In genomic region chr12:6632026-6632978, GRCh38 we compare ENCODE assay signal across 8 cellular contexts. TPM values are rescaled to one million over a fixed set of nuclear protein-coding genes. Genes with fewer than 3 reads are reported as not detected.
A peak's percentile ranks its signal among the peaks of the same experiment; 100 is the strongest.
DNase-seq lines count a peak whose midpoint lies in the region; ATAC-seq and TF ChIP-seq lines count a peak whose summit lies in the region.

No MANE protein-coding gene starts in this region.

- H3K4me3 ChIP-seq in GM06990 (replicated peaks; ENCODE audit: low read depth, low read length) (peak overlapping the region; percentile 66), MM.1S (ENCODE audit: low read length) (no peak overlapping the region)

- no peak for TF ChIP-seq CTCF in GM06990 (IDR thresholded peaks at IDR 0.05; ENCODE audit: insufficient read depth, low read length, poor library complexity, severe bottlenecking)
- TF ChIP-seq CTCF in glutamatergic neuron (IDR thresholded peaks at IDR 0.05; ENCODE audit: partially characterized antibody, unreplicated experiment) = no peak
- no peak for TF ChIP-seq CTCF in MM.1S (IDR thresholded peaks at IDR 0.05; ENCODE audit: low read length)

- H3K4me1 Mint-ChIP-seq in glutamatergic neuron (ENCODE audit: low read depth, unreplicated experiment) = peaks cover 17% of the 10 kb centered on the region
- peaks cover 71% of the 10 kb centered on the region for H3K4me1 Mint-ChIP-seq in stimulated activated memory B cell treated with anti-CD40 and anti-IgM and Interleukin-4, amounts not matched to agents 10 μg/mL and 1 μg/mL and 100 μg/mL, for 72 hours

- H3K9ac ChIP-seq in MM.1S (ENCODE audit: low read length) = no peak overlapping the region

- no peaks in the 10 kb centered on the region for H3K9me3 Mint-ChIP-seq in glutamatergic neuron (ENCODE audit: unreplicated experiment)
- H3K9me3 Mint-ChIP-seq in stimulated activated memory B cell treated with anti-CD40 and anti-IgM and Interleukin-4, amounts not matched to agents 10 μg/mL and 1 μg/mL and 100 μg/mL, for 72 hours = no peaks in the 10 kb centered on the region

- H3K79me2 ChIP-seq in MM.1S (ENCODE audit: low read length) = no peaks in the 10 kb centered on the region

- no peak overlapping the region for H2AFZ ChIP-seq in MM.1S (ENCODE audit: low read length)

- no peak overlapping the region for H3K27ac Mint-ChIP-seq in glutamatergic neuron (ENCODE audit: unreplicated experiment)
- H3K27ac Mint-ChIP-seq in stimulated activated memory B cell treated with anti-CD40 and anti-IgM and Interleukin-4, amounts not matched to agents 10 μg/mL and 1 μg/mL and 100 μg/mL, for 72 hours = peak overlapping the region; percentile 92

- no peaks in the 10 kb centered on the region for H4K20me1 ChIP-seq in MM.1S (ENCODE audit: insufficient read depth, low read length)

- H3K27me3 Mint-ChIP-seq in glutamatergic neuron (ENCODE audit: unreplicated experiment) = peaks cover 8% of the 10 kb centered on the region
- H3K27me3 Mint-ChIP-seq in stimulated activated memory B cell treated with anti-CD40 and anti-IgM and Interleukin-4, amounts not matched to agents 10 μg/mL and 1 μg/mL and 100 μg/mL, for 72 hours = no peaks in the 10 kb centered on the region

- H3K36me3 ChIP-seq in GM06990 (ENCODE audit: control insufficient read depth, insufficient read depth, low read length) (no peaks in the 10 kb centered on the region), MM.1S (replicated peaks; ENCODE audit: insufficient read depth, low read length) (no peaks in the 10 kb centered on the region)

- H3K4me1 ChIP-seq in MM.1S (ENCODE audit: low read length) = peaks cover 4% of the 10 kb centered on the region; the same call in 1 of the 2 replicates

- H3K9me2 ChIP-seq in MM.1S (replicated peaks; ENCODE audit: insufficient read depth, low read length) = no peaks in the 10 kb centered on the region

- peak overlapping the region; percentile 26 for H3K4me3 Mint-ChIP-seq in glutamatergic neuron (ENCODE audit: unreplicated experiment)
- peak overlapping the region; percentile 86 for H3K4me3 Mint-ChIP-seq in stimulated activated memory B cell treated with anti-CD40 and anti-IgM and Interleukin-4, amounts not matched to agents 10 μg/mL and 1 μg/mL and 100 μg/mL, for 72 hours

- H3K27me3 ChIP-seq in GM06990 (replicated peaks; ENCODE audit: control insufficient read depth, insufficient read depth, low read length) = no peaks in the 10 kb centered on the region
- no peaks in the 10 kb centered on the region; the same call in 1 of the 2 replicates for H3K27me3 ChIP-seq in MM.1S (replicated peaks; ENCODE audit: insufficient read depth, low read length)

- no peaks in the 10 kb centered on the region for H3K9me3 ChIP-seq in MM.1S (replicated peaks; ENCODE audit: insufficient read depth, low read length)

- H3K36me3 Mint-ChIP-seq in glutamatergic neuron (ENCODE audit: unreplicated experiment) = no peaks in the 10 kb centered on the region
- H3K36me3 Mint-ChIP-seq in stimulated activated memory B cell treated with anti-CD40 and anti-IgM and Interleukin-4, amounts not matched to agents 10 μg/mL and 1 μg/mL and 100 μg/mL, for 72 hours = peaks cover 16% of the 10 kb centered on the region

- peak; percentile 68 for ATAC-seq in GM19467 (IDR thresholded peaks at IDR 0.05; ENCODE audit: unreplicated experiment)
- peak; percentile 78 for ATAC-seq in stimulated activated memory B cell treated with anti-CD40 and anti-IgM and Interleukin-4, amounts not matched to agents 10 μg/mL and 1 μg/mL and 100 μg/mL, for 72 hours

- no peaks in the 10 kb centered on the region for H3F3A ChIP-seq in MM.1S (ENCODE audit: insufficient read depth, low read length)

- no peak overlapping the region for H3K27ac ChIP-seq in MM.1S (ENCODE audit: low read length)

- H3K4me2 ChIP-seq in MM.1S (ENCODE audit: low read depth, low read length) = no peak overlapping the region

- DNase-seq in GM06990 (ENCODE audit: extremely low read depth, insufficient read length) = peak; percentile 62
- peak; percentile 42 for DNase-seq in KG1 (lab: John Stamatoyannopoulos, UW)
- DNase-seq in activated CD4-positive, alpha-beta T cell treated with anti-CD3 and anti-CD28 coated beads, Interleukin-2, amount 50 U/mL, for 1 hour = peak; percentile 43
- no peak for DNase-seq in glutamatergic neuron
- DNase-seq in superior temporal gyrus (ENCODE audit: extremely low spot score) = no peak
- no peak for DNase-seq in MM.1S

RNA-seq across cellular contexts. Expression of gene LPAR5, which starts 3.5 kb away (rescaled TPM):
- not detected for total RNA-seq in glutamatergic neuron (ENCODE audit: unreplicated experiment)

RNA-seq across cellular contexts. Expression of gene ACRBP, which starts 14.9 kb away (rescaled TPM):
- total RNA-seq in glutamatergic neuron (ENCODE audit: unreplicated experiment) = 2.5 TPM

RNA-seq across cellular contexts. Expression of gene CHD4, which starts 25.1 kb away (rescaled TPM):
- total RNA-seq in glutamatergic neuron (ENCODE audit: unreplicated experiment) = 957 TPM

RNA-seq across cellular contexts. Expression of gene ING4, which starts 30.6 kb away (rescaled TPM):
- 76.9 TPM for total RNA-seq in glutamatergic neuron (ENCODE audit: unreplicated experiment)

RNA-seq across cellular contexts. Expression of gene ZNF384, which starts 56.9 kb away (rescaled TPM):
- total RNA-seq in glutamatergic neuron (ENCODE audit: unreplicated experiment) = 83.2 TPM

Comparison
In these comparisons a context has a peak if more than half of its experiments do, and no peak if none do; other contexts are left out.
1. DNase-seq: peak in GM06990 (single experiment), KG1 (single experiment) and activated CD4-positive, alpha-beta T cell treated with anti-CD3 and anti-CD28 coated beads, Interleukin-2, amount 50 U/mL, for 1 hour (single experiment); none in glutamatergic neuron (single experiment), superior temporal gyrus (single experiment) and MM.1S (single experiment).